Comparison of ENCODE assay signal across 9 cellular contexts in genomic region chr19:17136617-17137016, GRCh38.
DNase-seq lines count a peak whose midpoint lies in the region; ATAC-seq, FAIRE-seq and TF ChIP-seq lines count a peak whose summit lies in the region.
"Had no signal": no experiment of that assay in that cellular context is flagged by ENCODE, and none has a peak within 500 bp of the region (broad histone marks: within the 10 kb centered on the region; RNA-seq: fewer than 3 reads in every experiment).

No MANE protein-coding gene starts in this region.

- no peak overlapping the region for H3K27ac ChIP-seq in CD8-positive, alpha-beta T cell (ENCODE audit: low read depth, low read length)
- H3K27ac ChIP-seq in Peyer's patch, result peak overlapping the region in 3 of 4 donors; percentile 79 to 90 (median 83)
- H3K27ac ChIP-seq in kidney (ENCODE audit: low read depth in 2 of 2, low read length in 2 of 2), result peak overlapping the region; percentile 92 to 94

- peaks cover 13% of the 10 kb centered on the region for H3K4me1 ChIP-seq in CD8-positive, alpha-beta T cell (ENCODE audit: insufficient read depth, low read length)
- H3K4me1 ChIP-seq in Peyer's patch (peaks cover 0 to 11% (median 5%) of the 10 kb centered on the region in 4 donors), kidney (ENCODE audit: control insufficient read depth in 1 of 2, insufficient read depth in 1 of 2, low read depth in 1 of 2, low read length in 2 of 2) (peaks cover 12 to 13% of the 10 kb centered on the region in 2 donors), skeletal muscle satellite cell (ENCODE audit: control insufficient read depth, insufficient read depth, low read length) (peaks cover 25% of the 10 kb centered on the region)

- no peaks in the 10 kb centered on the region for H3K27me3 Mint-ChIP-seq in CD8-positive, alpha-beta T cell (ENCODE audit: low read depth)

- no peak for ATAC-seq in CD8-positive, alpha-beta T cell
- ATAC-seq in HG03039 (IDR thresholded peaks at IDR 0.05; ENCODE audit: unreplicated experiment) (no peak), HG03196 (IDR thresholded peaks at IDR 0.05; ENCODE audit: unreplicated experiment) (no peak), GM19035 (IDR thresholded peaks at IDR 0.05; ENCODE audit: unreplicated experiment) (no peak)
- ATAC-seq: activated T-cell treated with anti-CD3 and anti-CD28 coated beads, Interleukin-2, amount 50 U/mL, for 4 hours had no signal

- TF ChIP-seq POLR2A in Peyer's patch (IDR thresholded peaks at IDR 0.05), result no peak

- no peak overlapping the region for H3K9ac ChIP-seq in kidney (ENCODE audit: low read length in 2 of 2)
- H3K9ac ChIP-seq in skeletal muscle satellite cell (ENCODE audit: low read depth, low read length), result peak overlapping the region; percentile 91

- H3K4me3 ChIP-seq in CD8-positive, alpha-beta T cell (ENCODE audit: low read depth, low read length), result no peak overlapping the region
- no peak overlapping the region for H3K4me3 ChIP-seq in Peyer's patch
- no peak overlapping the region for H3K4me3 ChIP-seq in kidney (ENCODE audit: low read length in 2 of 2)
- no peak overlapping the region for H3K4me3 ChIP-seq in skeletal muscle satellite cell (ENCODE audit: low read length)

- TF ChIP-seq CTCF in CD8-positive, alpha-beta T cell (IDR thresholded peaks at IDR 0.05), result no peak
- no peak for TF ChIP-seq CTCF in Peyer's patch (IDR thresholded peaks at IDR 0.05)
- no peak for TF ChIP-seq CTCF in kidney (IDR thresholded peaks at IDR 0.05; ENCODE audit: borderline replicate concordance, extremely low read depth, insufficient read depth)

- peaks cover 27% of the 10 kb centered on the region for H3K4me1 Mint-ChIP-seq in CD8-positive, alpha-beta T cell (ENCODE audit: low read depth)

- H3K4me2 ChIP-seq in skeletal muscle satellite cell (ENCODE audit: low read length), result no peak overlapping the region

- H3K9me3 Mint-ChIP-seq in CD8-positive, alpha-beta T cell, result no peaks in the 10 kb centered on the region
- H3K9me3 Mint-ChIP-seq: activated T-cell treated with anti-CD3 and anti-CD28 coated beads, Interleukin-2, amount 50 U/mL, for 4 hours had no signal

- H3K9me3 ChIP-seq in CD8-positive, alpha-beta T cell (ENCODE audit: low read length), result no peaks in the 10 kb centered on the region
- H3K9me3 ChIP-seq in Peyer's patch, result no peaks in the 10 kb centered on the region
- H3K9me3 ChIP-seq in kidney (ENCODE audit: control insufficient read depth in 1 of 2, low read length in 2 of 2), result no peaks in the 10 kb centered on the region
- H3K9me3 ChIP-seq in skeletal muscle satellite cell (replicated peaks; ENCODE audit: low read length), result no peaks in the 10 kb centered on the region

- no peaks in the 10 kb centered on the region for H3K27me3 ChIP-seq in CD8-positive, alpha-beta T cell (ENCODE audit: insufficient read depth, low read length)
- H3K27me3 ChIP-seq in Peyer's patch (no peaks in the 10 kb centered on the region), skeletal muscle satellite cell (ENCODE audit: control insufficient read depth, insufficient read depth, low read length) (no peaks in the 10 kb centered on the region)

- POLR2A ChIA-PET in CD8-positive, alpha-beta T cell (lab: Charles Lee), result no interaction called here

- H3K27ac Mint-ChIP-seq in CD8-positive, alpha-beta T cell, result peak overlapping the region; percentile 18

- no peak for DNase-seq in CD8-positive, alpha-beta T cell
- DNase-seq in Peyer's patch (no peak), kidney (no peak), NCI-H1048 (lab: John Stamatoyannopoulos, UW) (no peak)
- DNase-seq: activated T-cell treated with anti-CD3 and anti-CD28 coated beads, Interleukin-2, amount 50 U/mL, for 4 hours had no signal

- no peak overlapping the region for H3K4me3 Mint-ChIP-seq in CD8-positive, alpha-beta T cell
- H3K4me3 Mint-ChIP-seq: activated T-cell treated with anti-CD3 and anti-CD28 coated beads, Interleukin-2, amount 50 U/mL, for 4 hours had no signal

- peaks cover 33% of the 10 kb centered on the region for H3K36me3 Mint-ChIP-seq in CD8-positive, alpha-beta T cell

- CTCF ChIA-PET in CD8-positive, alpha-beta T cell (lab: Charles Lee), result interaction anchor here (1.6 kb wide), 1 partner anchor 11 kb away, joined by 5 read pairs; no protein-coding TSS in a partner anchor

- no peak for FAIRE-seq in kidney (lab: Jason Lieb, UNC)

- H3K36me3 ChIP-seq in CD8-positive, alpha-beta T cell (ENCODE audit: insufficient read depth, low read length), result no peaks in the 10 kb centered on the region
- no peaks in the 10 kb centered on the region for H3K36me3 ChIP-seq in Peyer's patch
- no peaks in the 10 kb centered on the region for H3K36me3 ChIP-seq in kidney (ENCODE audit: control insufficient read depth in 1 of 2, insufficient read depth in 2 of 2, low read length in 2 of 2)
- H3K36me3 ChIP-seq in skeletal muscle satellite cell (ENCODE audit: insufficient read depth, low read length), result peaks cover 10% of the 10 kb centered on the region

- intact Hi-C loops in CD8-positive, alpha-beta T cell (cut with DNase I, micrococcal nuclease), result no loop called here
- intact Hi-C loops in kidney (cut with DNase I), result no loop called here
